ENCODE assay signal across 8 cellular contexts in the genomic region with DNA sequence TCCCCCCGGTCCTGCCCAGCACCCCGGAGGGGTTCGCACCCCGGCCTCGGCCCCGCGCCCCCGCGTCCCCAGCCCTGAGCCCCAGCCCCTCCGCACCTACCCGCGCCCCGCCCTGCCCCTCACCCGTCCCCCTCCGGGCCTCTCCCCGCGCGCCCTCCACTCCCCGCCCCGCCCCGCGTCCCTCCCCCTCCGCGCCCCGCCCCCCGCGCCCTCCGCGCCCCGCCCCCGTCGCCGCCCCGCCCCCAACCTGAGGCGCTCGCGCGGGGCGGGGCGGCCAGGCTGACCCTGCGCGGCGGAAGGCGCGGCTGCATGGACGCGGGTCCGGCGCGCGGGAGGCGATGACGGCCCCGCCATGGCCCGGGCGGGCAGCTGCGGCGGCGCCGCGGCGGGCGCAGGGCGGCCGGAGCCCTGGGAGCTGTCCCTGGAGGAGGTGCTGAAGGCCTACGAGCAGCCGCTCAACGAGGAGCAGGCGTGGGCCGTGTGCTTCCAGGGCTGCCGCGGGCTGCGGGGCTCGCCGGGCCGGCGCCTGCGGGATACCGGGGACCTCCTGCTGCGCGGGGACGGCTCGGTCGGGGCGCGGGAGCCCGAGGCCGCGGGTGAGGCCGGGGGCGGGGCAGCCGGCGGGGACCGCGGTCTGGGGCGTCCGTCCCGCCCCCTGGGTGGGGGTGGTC. TPM values are rescaled to one million over a fixed set of nuclear protein-coding genes. Genes with fewer than 3 reads are reported as not detected.
DNase-seq lines count a peak whose midpoint lies in the region; ATAC-seq, FAIRE-seq and TF ChIP-seq lines count a peak whose summit lies in the region.

A gene with protein sequence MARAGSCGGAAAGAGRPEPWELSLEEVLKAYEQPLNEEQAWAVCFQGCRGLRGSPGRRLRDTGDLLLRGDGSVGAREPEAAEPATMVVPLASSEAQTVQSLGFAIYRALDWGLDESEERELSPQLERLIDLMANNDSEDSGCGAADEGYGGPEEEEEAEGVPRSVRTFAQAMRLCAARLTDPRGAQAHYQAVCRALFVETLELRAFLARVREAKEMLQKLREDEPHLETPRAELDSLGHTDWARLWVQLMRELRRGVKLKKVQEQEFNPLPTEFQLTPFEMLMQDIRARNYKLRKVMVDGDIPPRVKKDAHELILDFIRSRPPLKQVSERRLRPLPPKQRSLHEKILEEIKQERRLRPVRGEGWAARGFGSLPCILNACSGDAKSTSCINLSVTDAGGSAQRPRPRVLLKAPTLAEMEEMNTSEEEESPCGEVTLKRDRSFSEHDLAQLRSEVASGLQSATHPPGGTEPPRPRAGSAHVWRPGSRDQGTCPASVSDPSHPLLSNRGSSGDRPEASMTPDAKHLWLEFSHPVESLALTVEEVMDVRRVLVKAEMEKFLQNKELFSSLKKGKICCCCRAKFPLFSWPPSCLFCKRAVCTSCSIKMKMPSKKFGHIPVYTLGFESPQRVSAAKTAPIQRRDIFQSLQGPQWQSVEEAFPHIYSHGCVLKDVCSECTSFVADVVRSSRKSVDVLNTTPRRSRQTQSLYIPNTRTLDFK (plus strand): TSS at position 277 of the 671 bp plus-strand sequence. CDS start 76 bp downstream, at position 353.

- peak; percentile 64 for ATAC-seq in RWPE2 (ENCODE audit: low read depth)
- ATAC-seq in GM19324 (IDR thresholded peaks at IDR 0.05; ENCODE audit: low FRiP score, unreplicated experiment) = no peak

- peak within 1 kb of the TSS; percentile 87 for H3K27ac Mint-ChIP-seq in neural progenitor cell

- POLR2A ChIA-PET in HEK293 (lab: Yijun Ruan, JAX) = interaction anchor here (1.2 to 2.1 kb wide), 3 partner anchors 14 to 32 kb away, joined by 3 to 7 read pairs (median 5); no protein-coding TSS in a partner anchor

- no peaks in the 10 kb centered on the region for H3K79me2 ChIP-seq in neural progenitor cell (ENCODE audit: low read depth)

- peaks cover 19% of the 10 kb centered on the region for H3K4me1 Mint-ChIP-seq in neural progenitor cell

- peak within 1 kb of the TSS; percentile 94 for H3K4me3 Mint-ChIP-seq in neural progenitor cell

- H3K36me3 ChIP-seq in HEK293 (ENCODE audit: control insufficient read depth in 2 of 2, insufficient read depth in 1 of 2, low read length in 2 of 2) = peaks cover 0 to 8% of the 10 kb centered on the region in 2 experiments; a peak in 1 of 3 replicates
- no peaks in the 10 kb centered on the region for H3K36me3 ChIP-seq in RWPE2 (ENCODE audit: low read depth)
- no peaks in the 10 kb centered on the region for H3K36me3 ChIP-seq in neural progenitor cell
- no peaks in the 10 kb centered on the region for H3K36me3 ChIP-seq in subcutaneous abdominal adipose tissue (ENCODE audit: control insufficient read depth in 5 of 5, insufficient read depth in 5 of 5, low read length in 5 of 5)

- peaks cover 12% of the 10 kb centered on the region for H3K27me3 Mint-ChIP-seq in neural progenitor cell (ENCODE audit: insufficient read depth, low read depth)

- peak within 1 kb of the TSS; percentile 93 for H3K4me2 ChIP-seq in neural progenitor cell

- H3K4me3 ChIP-seq in HEK293 (ENCODE audit: low read depth, low read length) (peak within 1 kb of the TSS; percentile 51), RWPE2 (ENCODE audit: severe bottlenecking) (peak within 1 kb of the TSS; percentile 85), neural progenitor cell (peak within 1 kb of the TSS; percentile 68), subcutaneous abdominal adipose tissue (ENCODE audit: low read depth in 1 of 5, low read length in 5 of 5) (peak within 1 kb of the TSS; percentile 45 to 62 (median 57))

- DNase-seq in CD1c-positive myeloid dendritic cell (ENCODE audit: extremely low spot score) = peak; percentile 88
- DNase-seq in RWPE2 (ENCODE audit: low spot score) = no peak
- peak; percentile 74 for DNase-seq in activated naive CD4-positive, alpha-beta T cell treated with Interleukin-2 at 50 U/mL for 16 hours
- peak; percentile 74 to 81 for DNase-seq in frontal cortex (ENCODE audit: low spot score in 2 of 2)
- peak; percentile 96 for DNase-seq in neural progenitor cell (ENCODE audit: low spot score)

- H3K36me3 Mint-ChIP-seq in neural progenitor cell = peaks cover 7% of the 10 kb centered on the region

- peaks cover 9% of the 10 kb centered on the region for H3K4me1 ChIP-seq in HEK293 (ENCODE audit: control insufficient read depth, insufficient read depth, low read length)
- H3K4me1 ChIP-seq in RWPE2 (ENCODE audit: insufficient read depth, poor library complexity, severe bottlenecking) = no peaks in the 10 kb centered on the region
- no peaks in the 10 kb centered on the region for H3K4me1 ChIP-seq in neural progenitor cell
- peaks cover 0 to 16% (median 14%) of the 10 kb centered on the region in 5 donors for H3K4me1 ChIP-seq in subcutaneous abdominal adipose tissue (ENCODE audit: control insufficient read depth in 5 of 5, insufficient read depth in 5 of 5, low read length in 5 of 5)

- peak within 1 kb of the TSS; percentile 84; the same call in 1 of the 2 replicates for H3K27ac ChIP-seq in HEK293 (ENCODE audit: extremely low read depth, low read depth, low read length)
- H3K27ac ChIP-seq in RWPE2 (ENCODE audit: poor library complexity, severe bottlenecking) = peak within 1 kb of the TSS; percentile 10
- no peak within 1 kb of the TSS for H3K27ac ChIP-seq in neural progenitor cell
- no peak within 1 kb of the TSS for H3K27ac ChIP-seq in subcutaneous abdominal adipose tissue (ENCODE audit: low read depth, low read length)

- H4K20me1 ChIP-seq in neural progenitor cell (ENCODE audit: low read depth) = peaks cover 22% of the 10 kb centered on the region

- CTCF ChIA-PET in HEK293 (lab: Yijun Ruan, JAX) = interaction anchor here (0.7 kb wide), 1 partner anchor 8 kb away, joined by 5 read pairs; no protein-coding TSS in a partner anchor

- FAIRE-seq in frontal cortex (lab: Jason Lieb, UNC) = no peak

- H3K9me3 ChIP-seq in HEK293 (ENCODE audit: control insufficient read depth, insufficient read depth, low read depth, low read length) (no peaks in the 10 kb centered on the region), RWPE2 (ENCODE audit: severe bottlenecking) (no peaks in the 10 kb centered on the region), neural progenitor cell (ENCODE audit: low read depth) (no peaks in the 10 kb centered on the region), subcutaneous abdominal adipose tissue (ENCODE audit: control insufficient read depth in 5 of 5, low read length in 5 of 5) (no peaks in the 10 kb centered on the region)

- H3K27me3 ChIP-seq in RWPE2 (ENCODE audit: insufficient read depth, poor library complexity, severe bottlenecking) (no peaks in the 10 kb centered on the region), neural progenitor cell (no peaks in the 10 kb centered on the region), subcutaneous abdominal adipose tissue (ENCODE audit: control insufficient read depth in 5 of 5, insufficient read depth in 4 of 5, low read length in 5 of 5) (peaks cover 0 to 9% (median 0%) of the 10 kb centered on the region in 5 donors)

- H3K9me3 Mint-ChIP-seq in neural progenitor cell = no peaks in the 10 kb centered on the region

- H2AFZ ChIP-seq in neural progenitor cell (replicated peaks) = peak within 1 kb of the TSS; percentile 59

- H3K9ac ChIP-seq in neural progenitor cell (no peak within 1 kb of the TSS), subcutaneous abdominal adipose tissue (ENCODE audit: low read length in 5 of 5) (no peak within 1 kb of the TSS)

- TF ChIP-seq CTCF in HEK293 (tag by site-specific recombination; IDR thresholded peaks at IDR 0.05) (no peak), RWPE2 (IDR thresholded peaks at IDR 0.05; ENCODE audit: poor library complexity, severe bottlenecking) (no peak), neural progenitor cell (IDR thresholded peaks at IDR 0.05) (no peak)

- H3F3A ChIP-seq in neural progenitor cell (ENCODE audit: low read depth) = peaks cover 27% of the 10 kb centered on the region

TF ChIP-seq in HEK293, 187 proteins besides CTCF, POLR2A, EP300 and RAD21 (continues in another document):
- TF ChIP-seq SP3 (tag by site-specific recombination; IDR thresholded peaks at IDR 0.05) = no peak
- TF ChIP-seq ZNF560 (tag by site-specific recombination; IDR thresholded peaks at IDR 0.05; ENCODE audit: borderline replicate concordance) = no peak
- no peak for TF ChIP-seq KLF1 (tag by site-specific recombination; IDR thresholded peaks at IDR 0.05)
- TF ChIP-seq GLI4 (tag by site-specific recombination; IDR thresholded peaks at IDR 0.05) = no peak
- TF ChIP-seq ZNF133 (tag by site-specific recombination; IDR thresholded peaks at IDR 0.05) = no peak
- no peak for TF ChIP-seq ZNF2 (tag by site-specific recombination; IDR thresholded peaks at IDR 0.05)
- TF ChIP-seq, protein P1, sequence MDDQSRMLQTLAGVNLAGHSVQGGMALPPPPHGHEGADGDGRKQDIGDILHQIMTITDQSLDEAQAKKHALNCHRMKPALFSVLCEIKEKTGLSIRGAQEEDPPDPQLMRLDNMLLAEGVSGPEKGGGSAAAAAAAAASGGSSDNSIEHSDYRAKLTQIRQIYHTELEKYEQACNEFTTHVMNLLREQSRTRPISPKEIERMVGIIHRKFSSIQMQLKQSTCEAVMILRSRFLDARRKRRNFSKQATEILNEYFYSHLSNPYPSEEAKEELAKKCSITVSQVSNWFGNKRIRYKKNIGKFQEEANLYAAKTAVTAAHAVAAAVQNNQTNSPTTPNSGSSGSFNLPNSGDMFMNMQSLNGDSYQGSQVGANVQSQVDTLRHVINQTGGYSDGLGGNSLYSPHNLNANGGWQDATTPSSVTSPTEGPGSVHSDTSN (CRISPR knock-in tag; IDR thresholded peaks at IDR 0.05) = 0 out of 2 replicates have a peak, but pooled peaks have one; percentile 25
- TF ChIP-seq, protein P2, sequence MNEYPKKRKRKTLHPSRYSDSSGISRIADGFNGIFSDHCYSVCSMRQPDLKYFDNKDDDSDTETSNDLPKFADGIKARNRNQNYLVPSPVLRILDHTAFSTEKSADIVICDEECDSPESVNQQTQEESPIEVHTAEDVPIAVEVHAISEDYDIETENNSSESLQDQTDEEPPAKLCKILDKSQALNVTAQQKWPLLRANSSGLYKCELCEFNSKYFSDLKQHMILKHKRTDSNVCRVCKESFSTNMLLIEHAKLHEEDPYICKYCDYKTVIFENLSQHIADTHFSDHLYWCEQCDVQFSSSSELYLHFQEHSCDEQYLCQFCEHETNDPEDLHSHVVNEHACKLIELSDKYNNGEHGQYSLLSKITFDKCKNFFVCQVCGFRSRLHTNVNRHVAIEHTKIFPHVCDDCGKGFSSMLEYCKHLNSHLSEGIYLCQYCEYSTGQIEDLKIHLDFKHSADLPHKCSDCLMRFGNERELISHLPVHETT (tag by site-specific recombination; IDR thresholded peaks at IDR 0.05) = no peak
- TF ChIP-seq ZNF677 (tag by site-specific recombination; IDR thresholded peaks at IDR 0.05) = 0 out of 2 replicates have a peak, but pooled peaks have one; percentile 30

RNA-seq across cellular contexts. Expression of the gene that starts here (rescaled TPM):
- total RNA-seq in frontal cortex (14.7 TPM), neural progenitor cell (ENCODE audit: low replicate concordance) (6.5 and 9.0 TPM in 2 replicates)

Comparison
In these comparisons a context has a peak if more than half of its experiments do, and no peak if none do; other contexts are left out.
1. H3K27ac ChIP-seq: peak in HEK293 (single experiment) and RWPE2 (single experiment); none in neural progenitor cell (single experiment) and subcutaneous abdominal adipose tissue (single experiment).
2. Peak in every context shown above with its lines, with median percentiles within 50 percentile points of each other: H3K4me3 ChIP-seq.